Comparison of ENCODE assay signal across 27 cellular contexts in the genomic region with DNA sequence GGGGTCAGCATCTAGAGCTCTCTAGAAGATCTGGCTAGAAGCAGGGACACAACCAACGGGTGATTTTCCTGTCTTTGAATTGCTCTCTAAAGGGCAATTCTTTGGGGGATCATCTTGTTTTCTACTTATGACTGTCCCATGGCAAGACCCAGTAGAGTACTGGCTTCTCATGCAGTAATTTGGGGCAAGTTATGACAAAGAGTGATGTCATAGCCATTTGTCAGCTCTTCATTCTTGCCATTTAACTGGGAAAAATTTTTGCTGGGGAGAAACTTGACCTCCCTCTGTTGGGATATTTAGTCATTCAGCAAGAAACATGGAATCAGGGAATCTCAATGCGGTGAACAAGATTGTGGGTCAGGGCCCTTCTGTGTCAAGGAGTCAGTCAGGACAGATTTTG.
"Had no signal": no experiment of that assay in that cellular context is flagged by ENCODE, and none has a peak within 500 bp of the region (broad histone marks: within the 10 kb centered on the region; RNA-seq: fewer than 3 reads in every experiment).

No MANE protein-coding gene starts in this region.

- H3K27ac Mint-ChIP-seq: activated T-cell treated with anti-CD3 and anti-CD28 coated beads, Interleukin-2, amount 50 U/mL, for 72 hours; natural killer cell; progenitor cell of endocrine pancreas; stimulated activated naive CD8-positive, alpha-beta T cell treated with anti-CD3 and anti-CD28 coated beads, Interleukin-15, Interleukin-2, amounts not matched to agents 100 ng/mL and 50 ng/mL, for 24 hours; WTC11 had no signal

- DNase-seq: activated CD8-positive, alpha-beta memory T cell treated with anti-CD3 and anti-CD28 coated beads, Interleukin-2, amount 50 U/mL, for 48 hours; activated effector memory CD4-positive, alpha-beta T cell treated with anti-CD3 and anti-CD28 coated beads, Interleukin-2, amount 50 U/mL, for 16 hours; activated T-cell treated with anti-CD3 and anti-CD28 coated beads, Interleukin-2, amount 50 U/mL, for 72 hours; anterior cingulate cortex; body of pancreas; cortex of kidney; effector CD4-positive, alpha-beta T cell; erythroblast; gastrocnemius medialis; hippocampal formation; kidney glomerular epithelial cell; left ventricle myocardium inferior; mammary epithelial cell; midbrain; natural killer cell; stimulated activated CD4-positive, alpha-beta T cell treated with anti-CD3 and anti-CD28 coated beads, Interleukin-12 subunit alpha, Interleukin-12 subunit beta, amount 100 ng/mL, for 4 hours; stimulated activated CD4-positive, alpha-beta T cell treated with anti-CD3 and anti-CD28 coated beads, Interleukin-4, amount 100 ng/mL, for 4 hours; substantia nigra; thyroid gland; upper lobe of right lung had no signal

- H3K27me3 ChIP-seq: body of pancreas, cardiac muscle cell, gastrocnemius medialis, right atrium auricular region, thyroid gland, upper lobe of right lung had no signal

- FAIRE-seq: endometrium had no signal

- H3K4me1 ChIP-seq: right atrium auricular region, thyroid gland, upper lobe of right lung had no signal

- H3K9me3 Mint-ChIP-seq: natural killer cell had no signal

- H3K36me3 ChIP-seq: cardiac muscle cell, gastrocnemius medialis, left ventricle myocardium inferior, right atrium auricular region, thyroid gland, upper lobe of right lung had no signal

- H3K4me3 Mint-ChIP-seq: activated naive CD4-positive, alpha-beta T cell treated with anti-CD3 and anti-CD28 coated beads, Interleukin-2, amount 50 U/mL, for 24 hours; activated T-cell treated with anti-CD3 and anti-CD28 coated beads, Interleukin-2, amount 50 U/mL, for 72 hours; natural killer cell; stimulated activated naive CD8-positive, alpha-beta T cell treated with anti-CD3 and anti-CD28 coated beads, Interleukin-15, Interleukin-2, amounts not matched to agents 100 ng/mL and 50 ng/mL, for 24 hours; WTC11 had no signal

- H3K36me3 Mint-ChIP-seq: activated naive CD4-positive, alpha-beta T cell treated with anti-CD3 and anti-CD28 coated beads, Interleukin-2, amount 50 U/mL, for 24 hours; natural killer cell; WTC11 had no signal

- H3K9me3 ChIP-seq: body of pancreas, gastrocnemius medialis, thyroid gland, upper lobe of right lung had no signal

- H3K27ac ChIP-seq: cardiac muscle cell, gastrocnemius medialis, left ventricle myocardium inferior, right atrium auricular region, thyroid gland, upper lobe of right lung had no signal

- ATAC-seq: body of pancreas, gastrocnemius medialis, natural killer cell, upper lobe of right lung, WTC11 had no signal

- H3K4me3 ChIP-seq: body of pancreas, cardiac muscle cell, gastrocnemius medialis, left ventricle myocardium inferior, right atrium auricular region, thyroid gland, upper lobe of right lung had no signal
